ENCODE assay signal across 18 cellular contexts in genomic region chr11:111598546-111598945, GRCh38. TPM values are rescaled to one million over a fixed set of nuclear protein-coding genes. Genes with fewer than 3 reads are reported as not detected.
A peak's percentile ranks its signal among the peaks of the same experiment; 100 is the strongest.
DNase-seq lines count a peak whose midpoint lies in the region; ATAC-seq and TF ChIP-seq lines count a peak whose summit lies in the region.
"Had no signal": no experiment of that assay in that cellular context is flagged by ENCODE, and none has a peak within 500 bp of the region (broad histone marks: within the 10 kb centered on the region; RNA-seq: fewer than 3 reads in every experiment).

No MANE protein-coding gene starts in this region.

- peaks cover 11% of the 10 kb centered on the region for H3K79me2 ChIP-seq in fibroblast of lung (ENCODE audit: control insufficient read depth, insufficient read depth, low read length)

- TF ChIP-seq CTCF in fibroblast of lung (conservative IDR thresholded peaks at IDR 0.05 in 1 of 2, IDR thresholded peaks at IDR 0.05 in 1 of 2; ENCODE audit: low read depth in 1 of 2, low read length in 2 of 2), result no peak

- ATAC-seq in HG02798 (IDR thresholded peaks at IDR 0.05; ENCODE audit: poor library complexity, unreplicated experiment), result no peak
- ATAC-seq: stimulated activated memory B cell treated with anti-CD40 and anti-IgM and Interleukin-4, amounts not matched to agents 10 μg/mL and 1 μg/mL and 100 μg/mL, for 72 hours had no signal

- H3K4me1 ChIP-seq in fibroblast of lung (ENCODE audit: control insufficient read depth, extremely low read depth, insufficient read depth, low read length), result peaks cover 6% of the 10 kb centered on the region

- peaks cover 2% of the 10 kb centered on the region; the same call in 1 of the 2 replicates for H3K9me3 ChIP-seq in MG63
- H3K9me3 ChIP-seq in fibroblast of lung (ENCODE audit: control insufficient read depth, insufficient read depth, low read depth, low read length), result no peaks in the 10 kb centered on the region
- H3K9me3 ChIP-seq: esophagus muscularis mucosa had no signal

- H4K20me1 ChIP-seq in fibroblast of lung (ENCODE audit: control insufficient read depth, extremely low read depth, insufficient read depth, low read length), result no peaks in the 10 kb centered on the region

- no peak overlapping the region for H3K27ac ChIP-seq in fibroblast of lung (ENCODE audit: insufficient read depth, low read length)
- H3K27ac ChIP-seq: esophagus muscularis mucosa had no signal

- no peaks in the 10 kb centered on the region for H3K27me3 ChIP-seq in MG63
- H3K27me3 ChIP-seq in fibroblast of lung (ENCODE audit: control insufficient read depth, insufficient read depth, low read length), result no peaks in the 10 kb centered on the region
- H3K27me3 ChIP-seq: dorsolateral prefrontal cortex, esophagus muscularis mucosa had no signal

- H3K4me2 ChIP-seq in fibroblast of lung (ENCODE audit: extremely low read depth, insufficient read depth, low read length), result peak overlapping the region; percentile 71

- peak overlapping the region; percentile 69 for H2AFZ ChIP-seq in fibroblast of lung (ENCODE audit: low read length)

- H3K4me3 ChIP-seq in MG63 (no peak overlapping the region), fibroblast of lung (replicated peaks in 1 of 4; ENCODE audit: control extremely low read depth in 1 of 4, insufficient read depth in 1 of 4, low read depth in 3 of 4, low read length in 4 of 4) (peak overlapping the region in 1 of 4 experiments; percentile 9), skeletal muscle cell (ENCODE audit: low read depth, low read length) (no peak overlapping the region)
- H3K4me3 ChIP-seq: esophagus muscularis mucosa, skin epidermis had no signal

- no peaks in the 10 kb centered on the region for H3K36me3 ChIP-seq in MG63
- H3K36me3 ChIP-seq in fibroblast of lung (ENCODE audit: control insufficient read depth, insufficient read depth, low read length), result no peaks in the 10 kb centered on the region
- H3K36me3 ChIP-seq: esophagus muscularis mucosa had no signal

- peak; percentile 17 for DNase-seq in EL
- peak; percentile 73 for DNase-seq in MG63
- peak; percentile 61 to 85 for DNase-seq in fibroblast of lung (ENCODE audit: low read depth in 2 of 2)
- DNase-seq in skeletal muscle cell (ENCODE audit: low read depth), result peak; percentile 77
- DNase-seq in DMS153 treated with DMSO at 0.1 percent for 48 hours (lab: John Stamatoyannopoulos, UW; ENCODE audit: unreplicated experiment), result no peak
- no peak for DNase-seq in NK-92 (lab: John Stamatoyannopoulos, UW; ENCODE audit: unreplicated experiment)
- DNase-seq: activated T-cell treated with anti-CD3 and anti-CD28 coated beads, Interleukin-2, amount 50 U/mL, for 48 hours; CD4-positive, CD25-positive, alpha-beta regulatory T cell; KG1; NCI-H1417 treated with DMSO at 0.1 percent for 48 hours; NCI-H2227 treated with DMSO at 0.1 percent for 48 hours; SHP77; T-helper 9 cell had no signal

- no peak overlapping the region for H3K9ac ChIP-seq in fibroblast of lung (ENCODE audit: insufficient read depth, low read length)

RNA-seq across cellular contexts. Expression of gene SIK2, which starts 3.7 kb away (rescaled TPM):
- 4.6 and 10.3 TPM in 2 replicates for total RNA-seq in MG63 (2014; rRNA removed; shearing (Covaris generic); ENCODE audit: low replicate concordance)
- 11.0 and 16.3 TPM in 2 replicates for total RNA-seq in fibroblast of lung
- polyA plus RNA-seq in fibroblast of lung, result 19.3 and 20.1 TPM in 2 replicates
- 10.0 and 14.1 TPM in 2 replicates for polyA plus RNA-seq in fibroblast of lung (2012)
- 57.2 and 78.5 TPM in 2 replicates for polyA minus RNA-seq in fibroblast of lung (ENCODE audit: low replicate concordance)

RNA-seq across cellular contexts. Expression of gene LAYN, which starts 58.0 kb away (rescaled TPM):
- 57.3 and 72.7 TPM in 2 replicates for total RNA-seq in MG63 (2014; rRNA removed; shearing (Covaris generic); ENCODE audit: low replicate concordance)
- total RNA-seq in fibroblast of lung, result 55.7 and 117 TPM in 2 replicates
- 94.0 and 140 TPM in 2 replicates for polyA plus RNA-seq in fibroblast of lung
- 57.5 and 73.8 TPM in 2 replicates for polyA plus RNA-seq in fibroblast of lung (2012)
- 47.5 and 86.9 TPM in 2 replicates for polyA minus RNA-seq in fibroblast of lung (ENCODE audit: low replicate concordance)

Comparison
In these comparisons a context has a peak if more than half of its experiments do, and no peak if none do; other contexts are left out.
1. DNase-seq: peak in EL (single experiment), MG63 (single experiment), fibroblast of lung (2 of 2) and skeletal muscle cell (single experiment); none in DMS153 treated with DMSO at 0.1 percent for 48 hours (single experiment) and NK-92 (single experiment).